9 cellular contexts compared by ENCODE assay signal in the genomic region with DNA sequence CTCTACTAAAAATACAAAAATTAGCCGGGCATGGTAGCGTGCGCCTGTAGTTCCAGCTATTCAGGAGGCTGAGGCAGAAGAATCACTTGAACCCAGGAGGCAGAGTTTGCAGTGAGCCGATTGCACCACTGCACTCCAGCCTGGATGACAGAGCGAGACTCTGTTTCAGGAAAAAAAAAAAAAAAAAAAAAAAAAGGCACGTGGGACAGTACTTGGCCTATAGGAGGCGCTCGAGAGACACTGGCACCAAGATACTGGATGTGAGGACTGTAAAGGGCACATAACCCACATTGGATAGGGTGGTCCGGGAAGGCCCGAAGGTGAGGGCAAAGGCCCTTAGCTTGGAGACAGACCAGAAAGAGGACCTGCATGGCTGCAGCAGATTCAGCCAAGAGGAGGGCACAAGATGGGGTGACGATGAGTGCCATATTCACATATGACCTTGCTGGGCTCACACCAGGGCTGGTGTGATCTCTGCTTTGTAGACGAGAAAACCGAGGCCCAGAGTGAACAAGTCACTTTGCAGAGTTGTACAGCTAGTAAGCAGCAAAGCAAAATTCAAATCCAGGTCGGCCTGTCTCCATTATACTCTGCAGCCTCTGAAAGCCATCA.
A peak's percentile ranks its signal among the peaks of the same experiment; 100 is the strongest.
DNase-seq lines count a peak whose midpoint lies in the region; ATAC-seq, FAIRE-seq and TF ChIP-seq lines count a peak whose summit lies in the region.
"Had no signal": no experiment of that assay in that cellular context is flagged by ENCODE, and none has a peak within 500 bp of the region (broad histone marks: within the 10 kb centered on the region; RNA-seq: fewer than 3 reads in every experiment).

No MANE protein-coding gene starts in this region.

- intact Hi-C loops in CD14-positive monocyte (cut with micrococcal nuclease) = no loop called here

- H3K27me3 Mint-ChIP-seq in CD14-positive monocyte (ENCODE audit: low read depth in 3 of 3) (no peaks in the 10 kb centered on the region), neural progenitor cell (ENCODE audit: insufficient read depth, low read depth) (peaks cover 2% of the 10 kb centered on the region)
- H3K27me3 Mint-ChIP-seq: naive thymus-derived CD8-positive, alpha-beta T cell had no signal

- FAIRE-seq in GM12892 (lab: Jason Lieb, UNC) (peak; percentile 42), RCC 7860 (lab: Jason Lieb, UNC) (no peak)

- no peaks in the 10 kb centered on the region for H3K9me3 ChIP-seq in neural progenitor cell (ENCODE audit: low read depth)

- H3F3A ChIP-seq in neural progenitor cell (ENCODE audit: low read depth) = no peaks in the 10 kb centered on the region

- no peak overlapping the region for H3K4me3 ChIP-seq in neural progenitor cell

- no peaks in the 10 kb centered on the region for H3K27me3 ChIP-seq in neural progenitor cell

- H4K20me1 ChIP-seq in neural progenitor cell (ENCODE audit: low read depth) = no peaks in the 10 kb centered on the region

- H3K4me1 Mint-ChIP-seq in CD14-positive monocyte = no peaks in the 10 kb centered on the region
- peaks cover 4% of the 10 kb centered on the region for H3K4me1 Mint-ChIP-seq in neural progenitor cell

- H3K79me2 ChIP-seq in neural progenitor cell (ENCODE audit: low read depth) = no peaks in the 10 kb centered on the region

- ATAC-seq in HG02852 (IDR thresholded peaks at IDR 0.05; ENCODE audit: unreplicated experiment) = no peak
- ATAC-seq: naive thymus-derived CD8-positive, alpha-beta T cell had no signal

- TF ChIP-seq POLR2A in GM12892 (IDR thresholded peaks at IDR 0.05; ENCODE audit: low read depth, low read length) = no peak

- DNase-seq in CD14-positive monocyte (ENCODE audit: low spot score) = no peak
- DNase-seq in GM12892 (ENCODE audit: insufficient read length) = no peak
- peak; percentile 5 for DNase-seq in RCC 7860 (ENCODE audit: low spot score)
- DNase-seq in effector CD8-positive, alpha-beta T cell (lab: John Stamatoyannopoulos, UW) = peak; percentile 4
- DNase-seq in neural progenitor cell (ENCODE audit: low spot score) = peak; percentile 78
- no peak for DNase-seq in DMS153 treated with DMSO at 0.1 percent for 48 hours (lab: John Stamatoyannopoulos, UW; ENCODE audit: unreplicated experiment)
- DNase-seq in NCI-H2196 (lab: John Stamatoyannopoulos, UW; ENCODE audit: unreplicated experiment) = no peak

- no peak overlapping the region for H3K9ac ChIP-seq in neural progenitor cell

- H3K27ac Mint-ChIP-seq in CD14-positive monocyte (peak overlapping the region in 1 of 7 donors; percentile 31), neural progenitor cell (peak overlapping the region; percentile 50)
- H3K27ac Mint-ChIP-seq: naive thymus-derived CD8-positive, alpha-beta T cell had no signal

- H3K27ac ChIP-seq in neural progenitor cell = no peak overlapping the region

- no peaks in the 10 kb centered on the region for H3K36me3 ChIP-seq in neural progenitor cell

- H3K36me3 Mint-ChIP-seq in CD14-positive monocyte (peaks cover 20 to 34% of the 10 kb centered on the region in 2 donors), neural progenitor cell (peaks cover 11% of the 10 kb centered on the region)

- no peak overlapping the region for H3K4me3 Mint-ChIP-seq in CD14-positive monocyte
- H3K4me3 Mint-ChIP-seq in neural progenitor cell = peak overlapping the region; percentile 33
- H3K4me3 Mint-ChIP-seq: naive thymus-derived CD8-positive, alpha-beta T cell had no signal

- H3K9me3 Mint-ChIP-seq in CD14-positive monocyte (no peaks in the 10 kb centered on the region), neural progenitor cell (no peaks in the 10 kb centered on the region)
- H3K9me3 Mint-ChIP-seq: naive thymus-derived CD8-positive, alpha-beta T cell had no signal

- H3K4me2 ChIP-seq in neural progenitor cell = no peak overlapping the region

- TF ChIP-seq CTCF in CD14-positive monocyte (IDR thresholded peaks at IDR 0.05) (peak; percentile 45), neural progenitor cell (IDR thresholded peaks at IDR 0.05) (peak; percentile 66)

- no peak overlapping the region for H2AFZ ChIP-seq in neural progenitor cell (replicated peaks)

- no peaks in the 10 kb centered on the region for H3K4me1 ChIP-seq in neural progenitor cell

Comparison
In these comparisons a context has a peak if more than half of its experiments do, and no peak if none do; other contexts are left out.
1. DNase-seq: peak in RCC 7860 (single experiment), effector CD8-positive, alpha-beta T cell (single experiment) and neural progenitor cell (single experiment); none in CD14-positive monocyte (single experiment), GM12892 (single experiment), DMS153 treated with DMSO at 0.1 percent for 48 hours (single experiment) and NCI-H2196 (single experiment).